In genomic region chr16:70522216-70523000, GRCh38 we compare ENCODE assay signal across 8 cellular contexts. TPM values are rescaled to one million over a fixed set of nuclear protein-coding genes. Genes with fewer than 3 reads are reported as not detected.
DNase-seq lines count a peak whose midpoint lies in the region; FAIRE-seq and TF ChIP-seq lines count a peak whose summit lies in the region.

No MANE protein-coding gene starts in this region.

- H3K9me3 ChIP-seq in SK-N-MC (ENCODE audit: low read depth, low read length) (no peaks in the 10 kb centered on the region), small intestine (ENCODE audit: control insufficient read depth, low read depth) (no peaks in the 10 kb centered on the region)

- H3K27me3 ChIP-seq in H7 (ENCODE audit: control insufficient read depth, insufficient read depth, low read length) (no peaks in the 10 kb centered on the region), small intestine (ENCODE audit: control insufficient read depth in 2 of 2, insufficient read depth in 2 of 2, low read length in 2 of 2) (no peaks in the 10 kb centered on the region)

- WGBS in small intestine, 3 donors, result 46 to 54% (median 51%) methylated on average over 16 of the region's 16 CpGs

- DNase-seq in H7 (no peak), SK-N-MC (ENCODE audit: low read depth, low spot score) (no peak), foreskin fibroblast (no peak), small intestine (no peak), HPDE6-E6E7 (ENCODE audit: extremely low spot score) (no peak), NCI-H748 (lab: John Stamatoyannopoulos, UW; ENCODE audit: unreplicated experiment) (no peak)
- no peak for DNase-seq in activated effector memory CD4-positive, alpha-beta T cell treated with anti-CD3 and anti-CD28 coated beads, Interleukin-2, amount 50 U/mL, for 16 hours
- DNase-seq in stimulated activated naive CD4-positive, alpha-beta T cell treated with Interleukin-2 at 50 U/mL for 16 hours (lab: John Stamatoyannopoulos, UW), result no peak

- FAIRE-seq in small intestine (lab: Jason Lieb, UNC), result no peak

- H3K27ac ChIP-seq in SK-N-MC, result peak overlapping the region; percentile 95; the same call in 1 of the 2 replicates
- no peak overlapping the region for H3K27ac ChIP-seq in small intestine (ENCODE audit: low read depth in 1 of 2, low read length in 1 of 2)

- H3K36me3 ChIP-seq in H7 (replicated peaks; ENCODE audit: control insufficient read depth, insufficient read depth, low read length), result peaks cover 15% of the 10 kb centered on the region
- H3K36me3 ChIP-seq in SK-N-MC (ENCODE audit: insufficient read depth, low read length), result peaks cover 13% of the 10 kb centered on the region
- H3K36me3 ChIP-seq in small intestine (ENCODE audit: control insufficient read depth in 2 of 2, insufficient read depth in 2 of 2, low read length in 2 of 2), result peaks cover 0 to 5% of the 10 kb centered on the region in 2 donors

- TF ChIP-seq CTCF in foreskin fibroblast (IDR thresholded peaks at IDR 0.05; ENCODE audit: low read depth, low read length), result no peak

- H3K4me1 ChIP-seq in small intestine (ENCODE audit: control insufficient read depth in 2 of 2, insufficient read depth in 1 of 2, low read depth in 1 of 2, low read length in 1 of 2), result peaks cover 2 to 8% of the 10 kb centered on the region in 2 donors

- H3K9ac ChIP-seq in SK-N-MC (ENCODE audit: insufficient read length), result peak overlapping the region; percentile 97

- H3K4me3 ChIP-seq in H7 (ENCODE audit: insufficient read depth, low read depth, low read length) (peak overlapping the region; percentile 75), SK-N-MC (peak overlapping the region; percentile 82), foreskin fibroblast (ENCODE audit: low read depth in 1 of 2, low read length in 2 of 2) (peak overlapping the region; percentile 55 to 100), small intestine (ENCODE audit: low read depth in 1 of 2, low read length in 2 of 2) (peak overlapping the region; percentile 96 to 98)

RNA-seq across cellular contexts. Expression of gene COG4, which starts 0.9 kb away (rescaled TPM):
- total RNA-seq in H7 (2014; rRNA removed; shearing (Covaris generic)), result 78.7 and 98.2 TPM in 2 replicates
- polyA plus RNA-seq in small intestine, result 10 to 100 TPM; 48.1 to 93.5 (median 50.8) TPM

RNA-seq across cellular contexts. Expression of gene SF3B3, which starts 1.2 kb away (rescaled TPM):
- total RNA-seq in H7 (2014; rRNA removed; shearing (Covaris generic)), result 222 and 313 TPM in 2 replicates
- 10 to 100 TPM; 33.3 to 91.9 (median 46.7) TPM for polyA plus RNA-seq in small intestine
